8 cellular contexts compared by ENCODE assay signal in genomic region chr2:88350641-88351601, GRCh38.
DNase-seq lines count a peak whose midpoint lies in the region; ATAC-seq and TF ChIP-seq lines count a peak whose summit lies in the region.

No MANE protein-coding gene starts in this region.

- POLR2A ChIA-PET in activated CD8-positive, alpha-beta T cell treated with anti-CD3 and anti-CD28 coated beads for 36 hours (lab: Charles Lee): no interaction called here

- DNase-seq in SIG-M5 treated with dmso at 0.1 percent for 504 hours (lab: John Stamatoyannopoulos, UW; ENCODE audit: unreplicated experiment) (peak; percentile 3), SIG-M5 (lab: John Stamatoyannopoulos, UW) (no peak), endothelial cell (ENCODE audit: low spot score) (peak; percentile 88), mucosa of gallbladder (ENCODE audit: low spot score) (peak; percentile 55)
- peak; percentile 80 for DNase-seq in activated CD8-positive, alpha-beta T cell treated with anti-CD3 and anti-CD28 coated beads for 36 hours
- peak; percentile 86 for DNase-seq in stimulated activated CD8-positive, alpha-beta memory T cell treated with anti-CD3 and anti-CD28 coated beads, Interleukin-4, amount 100 ng/mL, for 48 hours

- no peaks in the 10 kb centered on the region for H3K36me3 ChIP-seq in Loucy (ENCODE audit: insufficient read depth, low read length)

- H3K9me3 ChIP-seq in Loucy (ENCODE audit: insufficient read depth, low read depth, low read length): no peaks in the 10 kb centered on the region

- no peaks in the 10 kb centered on the region for H3F3A ChIP-seq in Loucy (ENCODE audit: low read depth)

- no peaks in the 10 kb centered on the region for H3K9me2 ChIP-seq in Loucy (replicated peaks; ENCODE audit: low read depth, low read length)

- peak; percentile 36 for TF ChIP-seq CTCF in Loucy (conservative IDR thresholded peaks at IDR 0.05; ENCODE audit: low read length)
- TF ChIP-seq CTCF in activated CD8-positive, alpha-beta T cell treated with anti-CD3 and anti-CD28 coated beads for 36 hours (IDR thresholded peaks at IDR 0.05): peak; percentile 75
- peak; percentile 95 for TF ChIP-seq CTCF in endothelial cell (IDR thresholded peaks at IDR 0.05; ENCODE audit: unreplicated experiment)

- H3K9ac ChIP-seq in Loucy (ENCODE audit: low read depth, low read length, poor library complexity, severe bottlenecking): no peak overlapping the region

- H3K27me3 ChIP-seq in Loucy (ENCODE audit: insufficient read depth, low read length, poor library complexity, severe bottlenecking): no peaks in the 10 kb centered on the region

- no peak overlapping the region for H3K4me3 ChIP-seq in Loucy (ENCODE audit: low read length, poor library complexity, severe bottlenecking)

- peaks cover 9% of the 10 kb centered on the region for H3K4me1 Mint-ChIP-seq in activated CD8-positive, alpha-beta T cell treated with anti-CD3 and anti-CD28 coated beads for 36 hours (ENCODE audit: low read depth)
- H3K4me1 Mint-ChIP-seq in endothelial cell (ENCODE audit: unreplicated experiment): peaks cover 8% of the 10 kb centered on the region

- H3K79me2 ChIP-seq in Loucy (ENCODE audit: insufficient read depth, low read length): no peaks in the 10 kb centered on the region

- no peak overlapping the region for H3K4me2 ChIP-seq in Loucy (ENCODE audit: low read depth, low read length, poor library complexity, severe bottlenecking)

- H3K27me3 Mint-ChIP-seq in activated CD8-positive, alpha-beta T cell treated with anti-CD3 and anti-CD28 coated beads for 36 hours: peaks cover 30% of the 10 kb centered on the region
- H3K27me3 Mint-ChIP-seq in endothelial cell (ENCODE audit: unreplicated experiment): peaks cover 3% of the 10 kb centered on the region

- no peaks in the 10 kb centered on the region for H3K4me1 ChIP-seq in Loucy (ENCODE audit: insufficient read depth, low read length, poor library complexity, severe bottlenecking)

- H3K27ac Mint-ChIP-seq in activated CD8-positive, alpha-beta T cell treated with anti-CD3 and anti-CD28 coated beads for 36 hours: no peak overlapping the region
- H3K27ac Mint-ChIP-seq in endothelial cell (ENCODE audit: unreplicated experiment): no peak overlapping the region

- no peak overlapping the region for H2AFZ ChIP-seq in Loucy (ENCODE audit: low read length)

- intact Hi-C loops in activated CD8-positive, alpha-beta T cell treated with anti-CD3 and anti-CD28 coated beads for 36 hours (cut with micrococcal nuclease): no loop called here

- CTCF ChIA-PET in activated CD8-positive, alpha-beta T cell treated with anti-CD3 and anti-CD28 coated beads for 36 hours (lab: Charles Lee): interaction anchor here (0.8 to 1.6 kb wide), 5 partner anchors 9 to 104 kb away, joined by 3 to 5 read pairs (median 4); no protein-coding TSS in a partner anchor

- ATAC-seq in activated CD8-positive, alpha-beta T cell treated with anti-CD3 and anti-CD28 coated beads for 36 hours: peak; percentile 71
- ATAC-seq in HG02610 (IDR thresholded peaks at IDR 0.05; ENCODE audit: unreplicated experiment): no peak

- H4K20me1 ChIP-seq in Loucy (ENCODE audit: insufficient read depth, low read length, poor library complexity, severe bottlenecking): no peaks in the 10 kb centered on the region

- no peaks in the 10 kb centered on the region for H3K9me3 Mint-ChIP-seq in activated CD8-positive, alpha-beta T cell treated with anti-CD3 and anti-CD28 coated beads for 36 hours
- no peaks in the 10 kb centered on the region for H3K9me3 Mint-ChIP-seq in endothelial cell (ENCODE audit: unreplicated experiment)

- H3K36me3 Mint-ChIP-seq in activated CD8-positive, alpha-beta T cell treated with anti-CD3 and anti-CD28 coated beads for 36 hours (ENCODE audit: low read depth): no peaks in the 10 kb centered on the region
- peaks cover 4% of the 10 kb centered on the region for H3K36me3 Mint-ChIP-seq in endothelial cell (ENCODE audit: low read depth, unreplicated experiment)

- H3K4me3 Mint-ChIP-seq in activated CD8-positive, alpha-beta T cell treated with anti-CD3 and anti-CD28 coated beads for 36 hours: peak overlapping the region; percentile 42
- H3K4me3 Mint-ChIP-seq in endothelial cell (ENCODE audit: unreplicated experiment): peak overlapping the region; percentile 71

Comparison
In these comparisons a context has a peak if more than half of its experiments do, and no peak if none do; other contexts are left out.
1. CTCF ChIP-seq: peak in every context shown above with its lines; median percentile 95 in endothelial cell; 75 in activated CD8-positive, alpha-beta T cell treated with anti-CD3 and anti-CD28 coated beads for 36 hours; 36 in Loucy.